ENCODE assay signal across 8 cellular contexts in genomic region chr17:57948555-57949420, GRCh38. TPM values are rescaled to one million over a fixed set of nuclear protein-coding genes. Genes with fewer than 3 reads are reported as not detected.
DNase-seq lines count a peak whose midpoint lies in the region; ATAC-seq and TF ChIP-seq lines count a peak whose summit lies in the region.

No MANE protein-coding gene starts in this region.

- H3K4me1 ChIP-seq in BLaER1 (peaks cover 83% of the 10 kb centered on the region), KMS-11 (ENCODE audit: low read depth, poor library complexity, severe bottlenecking) (peaks cover 65% of the 10 kb centered on the region), thymus (ENCODE audit: control insufficient read depth, insufficient read depth, low read length) (peaks cover 17% of the 10 kb centered on the region)

- H3K27me3 ChIP-seq in BLaER1 (peaks cover 10% of the 10 kb centered on the region), KMS-11 (ENCODE audit: insufficient read depth, low read depth) (peaks cover 62% of the 10 kb centered on the region), thymus (ENCODE audit: control insufficient read depth, insufficient read depth) (peaks cover 7% of the 10 kb centered on the region)

- H2AFZ ChIP-seq in KMS-11 (ENCODE audit: low read depth) = no peak overlapping the region

- H3K36me3 ChIP-seq in BLaER1 (no peaks in the 10 kb centered on the region), KMS-11 (ENCODE audit: insufficient read depth) (no peaks in the 10 kb centered on the region), thymus (ENCODE audit: control insufficient read depth, insufficient read depth) (no peaks in the 10 kb centered on the region)

- H3K4me2 ChIP-seq in BLaER1 = peak overlapping the region; percentile 88
- peak overlapping the region; percentile 70 for H3K4me2 ChIP-seq in KMS-11

- H3K4me3 ChIP-seq in BLaER1 (no peak overlapping the region), KMS-11 (IDR thresholded peaks at IDR 0.05; ENCODE audit: insufficient read depth, low read depth, low read length) (no peak overlapping the region), astrocyte of the spinal cord (ENCODE audit: low read depth, low read length) (no peak overlapping the region), thymus (ENCODE audit: low read length) (no peak overlapping the region)

- no peaks in the 10 kb centered on the region for H4K20me1 ChIP-seq in BLaER1
- H4K20me1 ChIP-seq in KMS-11 (ENCODE audit: insufficient read depth) = no peaks in the 10 kb centered on the region

- H3K9me3 ChIP-seq in BLaER1 (no peaks in the 10 kb centered on the region), thymus (ENCODE audit: control insufficient read depth) (no peaks in the 10 kb centered on the region)

- peak overlapping the region; percentile 21; the same call in 1 of the 2 replicates for H3K9ac ChIP-seq in BLaER1
- H3K9ac ChIP-seq in KMS-11 = no peak overlapping the region

- DNase-seq in astrocyte of the spinal cord (ENCODE audit: low read depth, low spot score) (peak; percentile 96), kidney tubule cell (ENCODE audit: low spot score) (peak; percentile 100), occipital lobe (lab: John Stamatoyannopoulos, UW) (no peak)

- TF ChIP-seq CTCF in KMS-11 (conservative IDR thresholded peaks at IDR 0.05; ENCODE audit: low read depth, low read length) (no peak), astrocyte of the spinal cord (IDR thresholded peaks at IDR 0.05; ENCODE audit: low read depth, low read length) (no peak)

- peak overlapping the region; percentile 32 for H3K27ac ChIP-seq in BLaER1
- H3K27ac ChIP-seq in KMS-11 = no peak overlapping the region
- peak overlapping the region; percentile 64 for H3K27ac ChIP-seq in thymus (ENCODE audit: low read depth)

- 60% methylated on average over 5 of the region's 5 CpGs for WGBS in thymus

- in situ Hi-C loops in astrocyte of the spinal cord (cut with HindIII; ENCODE audit: low sequenced_read_pairs) = no loop called here

- H3K79me2 ChIP-seq in KMS-11 (ENCODE audit: insufficient read depth, low read depth) = no peaks in the 10 kb centered on the region

- no peak for ATAC-seq in HG03196 (IDR thresholded peaks at IDR 0.05; ENCODE audit: unreplicated experiment)
- ATAC-seq in GM21515 (IDR thresholded peaks at IDR 0.05; ENCODE audit: unreplicated experiment) = no peak

RNA-seq across cellular contexts. Expression of gene CUEDC1, which starts 6.4 kb away (rescaled TPM):
- polyA plus RNA-seq in thymus = 19.3 TPM
- 10.9 TPM for total RNA-seq in occipital lobe

RNA-seq across cellular contexts. Expression of gene VEZF1, which starts 39.3 kb away (rescaled TPM):
- 31.8 TPM for polyA plus RNA-seq in thymus
- total RNA-seq in occipital lobe = 71.1 TPM

RNA-seq across cellular contexts. Expression of gene SRSF1, which starts 58.3 kb away (rescaled TPM):
- polyA plus RNA-seq in thymus = 104 TPM
- total RNA-seq in occipital lobe = 382 TPM
